1 cellular context compared by ENCODE assay signal in genomic region chr4:113762061-113762850, GRCh38.
TF ChIP-seq lines count a peak whose summit lies in the region.

No MANE protein-coding gene starts in this region.

TF ChIP-seq in K562, 482 proteins besides CTCF, POLR2A, EP300 and RAD21 (continued from another document and continues in another):
- 0 out of 2 replicates have a peak, but pooled peaks have one; percentile 34 for TF ChIP-seq JUNB (CRISPR knock-in tag; conservative IDR thresholded peaks at IDR 0.05)
- no peak for TF ChIP-seq HDAC3 (IDR thresholded peaks at IDR 0.05; ENCODE audit: borderline replicate concordance, partially characterized antibody)
- no peak for TF ChIP-seq RNF219 (CRISPR knock-in tag; IDR thresholded peaks at IDR 0.05)
- TF ChIP-seq ATF7 (IDR thresholded peaks at IDR 0.05), result peak; percentile 97
- no peak for TF ChIP-seq DDX20 (tag; IDR thresholded peaks at IDR 0.05; ENCODE audit: low read depth)
- no peak for TF ChIP-seq SNIP1 (IDR thresholded peaks at IDR 0.05; ENCODE audit: low read depth)
- TF ChIP-seq JUN (IDR thresholded peaks at IDR 0.05; ENCODE audit: borderline replicate concordance, low read depth, low read length), result peak; percentile 64
- TF ChIP-seq JUN (CRISPR knock-in tag; IDR thresholded peaks at IDR 0.05; ENCODE audit: borderline replicate concordance), result no peak
- TF ChIP-seq ZNF766 (CRISPR knock-in tag; conservative IDR thresholded peaks at IDR 0.05), result no peak
- no peak for TF ChIP-seq NCOA1 (IDR thresholded peaks at IDR 0.05; ENCODE audit: low read depth)
- no peak for TF ChIP-seq MYC (IDR thresholded peaks at IDR 0.05; ENCODE audit: low read depth, low read length)
- 0 out of 2 replicates have a peak, but pooled peaks have one; percentile 22 for TF ChIP-seq MYC (CRISPR knock-in tag; IDR thresholded peaks at IDR 0.05; ENCODE audit: borderline replicate concordance, low read depth)
- no peak for TF ChIP-seq ZNF518B (CRISPR knock-in tag; IDR thresholded peaks at IDR 0.05)
- no peak for TF ChIP-seq HNRNPH1 (optimal IDR thresholded peaks at IDR 0.05; ENCODE audit: low read depth, low read length)
- TF ChIP-seq E2F3 (CRISPR knock-in tag; IDR thresholded peaks at IDR 0.05), result no peak
- TF ChIP-seq ZNF589 (CRISPR knock-in tag; IDR thresholded peaks at IDR 0.05; ENCODE audit: low read depth), result no peak
- TF ChIP-seq XRCC5 (IDR thresholded peaks at IDR 0.05; ENCODE audit: low read depth, low read length), result no peak
- TF ChIP-seq ARNT (IDR thresholded peaks at IDR 0.05), result no peak
- TF ChIP-seq U2AF1 (optimal IDR thresholded peaks at IDR 0.05; ENCODE audit: low read depth, low read length), result no peak
- TF ChIP-seq ZNF354B (CRISPR knock-in tag; IDR thresholded peaks at IDR 0.05), result no peak
- no peak for TF ChIP-seq THRB (CRISPR knock-in tag; conservative IDR thresholded peaks at IDR 0.05)
- no peak for TF ChIP-seq FOXO4 (CRISPR knock-in tag; IDR thresholded peaks at IDR 0.05)
- TF ChIP-seq BCL6 (CRISPR knock-in tag; IDR thresholded peaks at IDR 0.05), result no peak
- no peak for TF ChIP-seq E4F1 (CRISPR knock-in tag; IDR thresholded peaks at IDR 0.05; ENCODE audit: borderline replicate concordance)
- peak; percentile 71; the same call in 1 of the 2 replicates for TF ChIP-seq TOE1 (IDR thresholded peaks at IDR 0.05; ENCODE audit: borderline replicate concordance)
- TF ChIP-seq TOE1 (CRISPR knock-in tag; IDR thresholded peaks at IDR 0.05; ENCODE audit: borderline replicate concordance, low read depth), result no peak
- no peak for TF ChIP-seq ZNF212 (CRISPR knock-in tag; IDR thresholded peaks at IDR 0.05)
- 0 out of 2 replicates have a peak, but pooled peaks have one; percentile 12 for TF ChIP-seq L3MBTL2 (IDR thresholded peaks at IDR 0.05)
- TF ChIP-seq ZNF407 (IDR thresholded peaks at IDR 0.05; ENCODE audit: low read depth), result no peak
- TF ChIP-seq ZNF263 (CRISPR knock-in tag; IDR thresholded peaks at IDR 0.05; ENCODE audit: borderline replicate concordance), result 0 out of 2 replicates have a peak, but pooled peaks have one; percentile 16
- no peak for TF ChIP-seq HEY1 (CRISPR knock-in tag; IDR thresholded peaks at IDR 0.05; ENCODE audit: borderline replicate concordance)
- peak; percentile 82 for TF ChIP-seq CHD2 (IDR thresholded peaks at IDR 0.05; ENCODE audit: low read depth, low read length)
- TF ChIP-seq SRF (CRISPR knock-in tag; IDR thresholded peaks at IDR 0.05), result no peak
- no peak for TF ChIP-seq MEF2D (tag; conservative IDR thresholded peaks at IDR 0.05; ENCODE audit: low read depth)
- TF ChIP-seq MYNN (IDR thresholded peaks at IDR 0.05), result no peak
- TF ChIP-seq MYNN (CRISPR knock-in tag; IDR thresholded peaks at IDR 0.05), result no peak
- TF ChIP-seq ZNF24 (IDR thresholded peaks at IDR 0.05), result no peak
- TF ChIP-seq TCFL5 (CRISPR knock-in tag; conservative IDR thresholded peaks at IDR 0.05), result no peak
- no peak for TF ChIP-seq RCOR1 (IDR thresholded peaks at IDR 0.05; ENCODE audit: borderline replicate concordance in 1 of 2, low read depth in 2 of 2, low read length in 2 of 2)
- 0 out of 2 replicates have a peak, but pooled peaks have one; percentile 34 for TF ChIP-seq ZFX (CRISPR knock-in tag; IDR thresholded peaks at IDR 0.05)
- no peak for TF ChIP-seq SIN3A (IDR thresholded peaks at IDR 0.05; ENCODE audit: borderline replicate concordance in 2 of 2, control insufficient read depth in 1 of 2, low read depth in 2 of 2, low read length in 2 of 2)
- TF ChIP-seq MLX (CRISPR knock-in tag; conservative IDR thresholded peaks at IDR 0.05), result no peak
- no peak for TF ChIP-seq BRF1 (IDR thresholded peaks at IDR 0.05; ENCODE audit: borderline replicate concordance, extremely low read depth, insufficient read length)
- no peak for TF ChIP-seq TCF7L2 (IDR thresholded peaks at IDR 0.05; ENCODE audit: low read depth, low read length)
